Comparison of ENCODE assay signal across 8 cellular contexts in the genomic region with DNA sequence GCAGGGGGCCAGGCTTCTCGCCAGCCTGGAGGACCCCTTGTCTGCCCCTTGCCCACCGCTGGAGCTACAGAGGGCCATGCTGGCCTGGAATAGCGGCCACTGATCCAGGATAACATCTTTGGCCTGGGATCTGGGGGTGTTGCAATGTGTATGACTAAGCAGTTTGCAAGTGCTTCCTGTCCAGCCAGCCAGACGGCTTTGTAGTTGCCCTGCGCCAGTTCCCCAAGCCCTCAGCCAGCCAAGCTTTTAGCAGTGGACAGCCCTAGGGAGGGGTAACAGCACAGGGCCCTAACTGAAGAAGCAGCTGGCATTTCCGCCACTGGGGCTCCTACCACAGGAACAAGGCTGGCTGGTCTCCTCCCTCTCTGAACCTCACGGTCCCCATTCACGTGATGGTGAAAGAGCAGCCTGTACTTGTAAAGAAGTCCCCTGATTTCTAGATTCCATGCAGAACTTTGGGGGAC. TPM values are rescaled to one million over a fixed set of nuclear protein-coding genes. Genes with fewer than 3 reads are reported as not detected.
DNase-seq lines count a peak whose midpoint lies in the region; ATAC-seq and TF ChIP-seq lines count a peak whose summit lies in the region.

No MANE protein-coding gene starts in this region.

- no peaks in the 10 kb centered on the region for H3K27me3 ChIP-seq in adrenal gland
- no peaks in the 10 kb centered on the region for H3K27me3 ChIP-seq in right atrium auricular region
- no peaks in the 10 kb centered on the region for H3K27me3 ChIP-seq in smooth muscle cell (ENCODE audit: low read depth)

- H3F3A ChIP-seq in smooth muscle cell (ENCODE audit: low read depth) = peaks cover 12% of the 10 kb centered on the region

- ATAC-seq in activated naive CD4-positive, alpha-beta T cell treated with anti-CD3 and anti-CD28 coated beads, Interleukin-2, amount 50 U/mL, for 72 hours = no peak
- ATAC-seq in GM18498 (IDR thresholded peaks at IDR 0.05; ENCODE audit: unreplicated experiment) (no peak), HG02981 (IDR thresholded peaks at IDR 0.05; ENCODE audit: unreplicated experiment) (no peak)

- H3K36me3 ChIP-seq in adrenal gland (replicated peaks in 1 of 2) (peaks cover 0 to 46% of the 10 kb centered on the region in 2 donors), right atrium auricular region (peaks cover 81% of the 10 kb centered on the region), smooth muscle cell (ENCODE audit: low read depth) (no peaks in the 10 kb centered on the region)

- TF ChIP-seq CTCF in adrenal gland (IDR thresholded peaks at IDR 0.05) (peak in 4 of 6 experiments; percentile 29 to 51 (median 41)), right atrium auricular region (IDR thresholded peaks at IDR 0.05) (no peak), smooth muscle cell (IDR thresholded peaks at IDR 0.05; ENCODE audit: borderline replicate concordance, insufficient read depth, poor library complexity, severe bottlenecking) (peak; percentile 13)

- no peaks in the 10 kb centered on the region for H3K4me1 Mint-ChIP-seq in activated naive CD4-positive, alpha-beta T cell treated with anti-CD3 and anti-CD28 coated beads for 36 hours (ENCODE audit: low read depth)

- peaks cover 0 to 7% of the 10 kb centered on the region in 2 donors for H3K36me3 Mint-ChIP-seq in activated naive CD4-positive, alpha-beta T cell treated with anti-CD3 and anti-CD28 coated beads, Interleukin-2, amount 50 U/mL, for 72 hours
- H3K36me3 Mint-ChIP-seq in activated naive CD4-positive, alpha-beta T cell treated with anti-CD3 and anti-CD28 coated beads for 36 hours (ENCODE audit: low read depth) = peaks cover 19% of the 10 kb centered on the region

- intact Hi-C loops in activated naive CD4-positive, alpha-beta T cell treated with anti-CD3 and anti-CD28 coated beads for 36 hours (cut with micrococcal nuclease) = no loop called here
- intact Hi-C loops in adrenal gland (cut with DNase I) = no loop called here

- H3K27ac ChIP-seq in adrenal gland = peak overlapping the region; percentile 48 to 98 (median 77)
- H3K27ac ChIP-seq in right atrium auricular region = peak overlapping the region; percentile 83 to 84
- H3K27ac ChIP-seq in smooth muscle cell (ENCODE audit: low read depth) = peak overlapping the region; percentile 74

- no peaks in the 10 kb centered on the region for H3K79me2 ChIP-seq in smooth muscle cell (ENCODE audit: low read depth)

- WGBS in adrenal gland, 4 donors = 0 to 26% (median 22%) methylated on average over 3 to 8 of the region's 8 CpGs
- WGBS in smooth muscle cell (ENCODE audit: low lambda C conversion rate) = 12% methylated on average over 8 of the region's 8 CpGs

- TF ChIP-seq POLR2A in adrenal gland (IDR thresholded peaks at IDR 0.05) = peak in 1 of 2 donors; percentile 72

- H3K4me2 ChIP-seq in smooth muscle cell = peak overlapping the region; percentile 77

- no peaks in the 10 kb centered on the region for H4K20me1 ChIP-seq in smooth muscle cell (ENCODE audit: low read depth)

- no peak overlapping the region for H2AFZ ChIP-seq in smooth muscle cell (ENCODE audit: low read depth)

- H3K4me1 ChIP-seq in adrenal gland (replicated peaks in 1 of 2) = peaks cover 33 to 44% of the 10 kb centered on the region in 2 donors
- peaks cover 0 to 50% of the 10 kb centered on the region in 2 donors for H3K4me1 ChIP-seq in right atrium auricular region
- H3K4me1 ChIP-seq in smooth muscle cell (ENCODE audit: low read depth) = peaks cover 8% of the 10 kb centered on the region

- CTCF ChIA-PET in activated naive CD4-positive, alpha-beta T cell treated with anti-CD3 and anti-CD28 coated beads for 36 hours (lab: Charles Lee) = no interaction called here

- H3K9me3 ChIP-seq in adrenal gland (replicated peaks in 1 of 3) = no peaks in the 10 kb centered on the region
- H3K9me3 ChIP-seq in right atrium auricular region = no peaks in the 10 kb centered on the region
- no peaks in the 10 kb centered on the region for H3K9me3 ChIP-seq in smooth muscle cell (replicated peaks; ENCODE audit: low read depth)

- DNase-seq in activated naive CD4-positive, alpha-beta T cell treated with anti-CD3 and anti-CD28 coated beads, Interleukin-2, amount 50 U/mL, for 72 hours (ENCODE audit: low spot score in 2 of 2) = no peak
- DNase-seq in activated naive CD4-positive, alpha-beta T cell treated with anti-CD3 and anti-CD28 coated beads for 36 hours = no peak
- DNase-seq in adrenal gland (peak; percentile 82 to 98 (median 97)), right atrium auricular region (ENCODE audit: low spot score) (peak; percentile 96), smooth muscle cell (lab: John Stamatoyannopoulos, UW; ENCODE audit: unreplicated experiment) (peak; percentile 46), NCI-H446 treated with DMSO at 0.1 percent for 48 hours (lab: John Stamatoyannopoulos, UW) (no peak)

- peak overlapping the region; percentile 65 to 85 for H3K27ac Mint-ChIP-seq in activated naive CD4-positive, alpha-beta T cell treated with anti-CD3 and anti-CD28 coated beads, Interleukin-2, amount 50 U/mL, for 72 hours
- H3K27ac Mint-ChIP-seq in activated naive CD4-positive, alpha-beta T cell treated with anti-CD3 and anti-CD28 coated beads for 36 hours = no peak overlapping the region

- H3K9ac ChIP-seq in smooth muscle cell (ENCODE audit: low read depth) = peak overlapping the region; percentile 59

- H3K4me3 ChIP-seq in adrenal gland (peak overlapping the region in 1 of 4 donors; percentile 45), right atrium auricular region (peak overlapping the region in 1 of 2 donors; percentile 22), smooth muscle cell (no peak overlapping the region)

- H3K27me3 Mint-ChIP-seq in activated naive CD4-positive, alpha-beta T cell treated with anti-CD3 and anti-CD28 coated beads for 36 hours (ENCODE audit: low read depth) = no peaks in the 10 kb centered on the region

- no peak overlapping the region for H3K4me3 Mint-ChIP-seq in activated naive CD4-positive, alpha-beta T cell treated with anti-CD3 and anti-CD28 coated beads for 36 hours

- H3K9me3 Mint-ChIP-seq in activated naive CD4-positive, alpha-beta T cell treated with anti-CD3 and anti-CD28 coated beads, Interleukin-2, amount 50 U/mL, for 72 hours = no peaks in the 10 kb centered on the region
- H3K9me3 Mint-ChIP-seq in activated naive CD4-positive, alpha-beta T cell treated with anti-CD3 and anti-CD28 coated beads for 36 hours = no peaks in the 10 kb centered on the region

RNA-seq across cellular contexts. Expression of a gene that starts 32.1 kb away (rescaled TPM):
- total RNA-seq in activated naive CD4-positive, alpha-beta T cell treated with anti-CD3 and anti-CD28 coated beads, Interleukin-2, amount 50 U/mL, for 72 hours = 100 to 1,000 TPM in 1 of 2 donors, 10 to 100 TPM in 1; 72.2 to 107 TPM
- 100 to 1,000 TPM; 106 to 108 TPM for total RNA-seq in activated naive CD4-positive, alpha-beta T cell treated with anti-CD3 and anti-CD28 coated beads for 36 hours
- total RNA-seq in adrenal gland (100 to 1,000 TPM in 7 of 8 donors, 10 to 100 TPM in 1; 51.3 to 204 (median 164) TPM), right atrium auricular region (100 to 1,000 TPM; 125 to 137 TPM), smooth muscle cell (72.3 and 102 TPM in 2 replicates)
- polyA plus RNA-seq in adrenal gland (100 to 1,000 TPM; 217 to 489 (median 301) TPM), smooth muscle cell (296 and 326 TPM in 2 replicates)

RNA-seq across cellular contexts. Expression of a gene that starts 32.4 kb away (rescaled TPM):
- 10 to 100 TPM; 16.3 to 18.6 TPM for total RNA-seq in activated naive CD4-positive, alpha-beta T cell treated with anti-CD3 and anti-CD28 coated beads, Interleukin-2, amount 50 U/mL, for 72 hours
- 10 to 100 TPM; 14.3 to 15.3 TPM for total RNA-seq in activated naive CD4-positive, alpha-beta T cell treated with anti-CD3 and anti-CD28 coated beads for 36 hours
- total RNA-seq in adrenal gland = 10 to 100 TPM; 16.3 to 52.1 (median 33.6) TPM
- polyA plus RNA-seq in adrenal gland = 10 to 100 TPM; 13.1 to 97.8 (median 75.7) TPM
- total RNA-seq in right atrium auricular region = 10 to 100 TPM; 17.0 to 22.9 TPM
- total RNA-seq in smooth muscle cell = 22.7 and 26.0 TPM in 2 replicates
- polyA plus RNA-seq in smooth muscle cell = 57.0 and 57.8 TPM in 2 replicates

RNA-seq across cellular contexts. Expression of a gene that starts 38.8 kb away (rescaled TPM):
- 10 to 100 TPM; 55.0 to 73.2 TPM for total RNA-seq in activated naive CD4-positive, alpha-beta T cell treated with anti-CD3 and anti-CD28 coated beads, Interleukin-2, amount 50 U/mL, for 72 hours
- total RNA-seq in activated naive CD4-positive, alpha-beta T cell treated with anti-CD3 and anti-CD28 coated beads for 36 hours = 10 to 100 TPM; 57.6 to 60.4 TPM
- total RNA-seq in adrenal gland (100 to 1,000 TPM in 1 of 8 donors, 10 to 100 TPM in 7; 49.3 to 101 (median 73.2) TPM), right atrium auricular region (10 to 100 TPM; 24.3 to 37.5 TPM), smooth muscle cell (27.8 and 32.1 TPM in 2 replicates)
- polyA plus RNA-seq in adrenal gland (100 to 1,000 TPM in 2 of 3 donors, 10 to 100 TPM in 1; 83.3 to 153 (median 144) TPM), smooth muscle cell (58.9 and 81.0 TPM in 2 replicates)

Comparison
In these comparisons a context has a peak if more than half of its experiments do, and no peak if none do; other contexts are left out.
1. DNase-seq: peak in adrenal gland (7 of 7), right atrium auricular region (single experiment) and smooth muscle cell (single experiment); none in activated naive CD4-positive, alpha-beta T cell treated with anti-CD3 and anti-CD28 coated beads, Interleukin-2, amount 50 U/mL, for 72 hours (0 of 2), activated naive CD4-positive, alpha-beta T cell treated with anti-CD3 and anti-CD28 coated beads for 36 hours (single experiment) and NCI-H446 treated with DMSO at 0.1 percent for 48 hours (single experiment).
2. CTCF ChIP-seq: peak in adrenal gland (4 of 6) and smooth muscle cell (single experiment); none in right atrium auricular region (0 of 2).
3. Peak in every context shown above with its lines, with median percentiles within 50 percentile points of each other: H3K27ac ChIP-seq.